22 cellular contexts compared by ENCODE assay signal in the genomic region with DNA sequence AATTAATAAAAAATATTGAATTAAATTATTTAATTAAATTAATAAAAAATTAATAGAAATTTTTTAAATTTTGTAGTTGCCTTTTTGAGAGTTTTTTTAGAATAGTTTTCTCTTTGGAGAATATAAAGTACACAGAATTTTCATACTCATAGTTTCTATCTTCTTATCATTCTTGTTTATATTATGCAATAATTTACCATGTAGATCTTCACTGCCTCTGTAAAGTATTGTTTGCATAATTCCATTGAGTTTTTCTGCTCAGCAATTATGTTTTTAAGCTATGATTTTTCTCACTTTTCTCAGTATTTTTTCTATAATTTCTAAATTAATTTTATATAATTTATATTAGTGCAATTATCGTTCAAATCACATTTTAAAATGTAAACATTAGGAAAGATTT. TPM values are rescaled to one million over a fixed set of nuclear protein-coding genes. Genes with fewer than 3 reads are reported as not detected.
DNase-seq lines count a peak whose midpoint lies in the region; ATAC-seq, FAIRE-seq and TF ChIP-seq lines count a peak whose summit lies in the region.
"Had no signal": no experiment of that assay in that cellular context is flagged by ENCODE, and none has a peak within 500 bp of the region (broad histone marks: within the 10 kb centered on the region; RNA-seq: fewer than 3 reads in every experiment).

No MANE protein-coding gene starts in this region.

- ATAC-seq in HepG2 = no peak
- no peak for ATAC-seq in right lobe of liver
- no peak for ATAC-seq in GM18511 (IDR thresholded peaks at IDR 0.05; ENCODE audit: unreplicated experiment)
- ATAC-seq: GM23338 had no signal

- TF ChIP-seq CTCF in HepG2 (CRISPR knock-in tag; IDR thresholded peaks at IDR 0.05) = no peak
- TF ChIP-seq CTCF in right lobe of liver (IDR thresholded peaks at IDR 0.05) = no peak
- no peak for TF ChIP-seq CTCF in brain microvascular endothelial cell (IDR thresholded peaks at IDR 0.05; ENCODE audit: low read depth, low read length, missing control alignments)

- no peaks in the 10 kb centered on the region for H4K20me1 ChIP-seq in HepG2 (ENCODE audit: insufficient read depth, low read length)

- intact Hi-C loops in HepG2 (cut with micrococcal nuclease; ENCODE audit: unreplicated experiment) (no loop called here), right lobe of liver (cut with DNase I) (no loop called here)

- H3K27ac ChIP-seq in HepG2 (ENCODE audit: extremely low read length, insufficient read depth, low read length) (no peak overlapping the region), right lobe of liver (no peak overlapping the region), substantia nigra (ENCODE audit: low read depth, low read length, poor library complexity, severe bottlenecking) (no peak overlapping the region), brain microvascular endothelial cell (no peak overlapping the region)
- H3K27ac ChIP-seq: HL-60 had no signal

- no peak for TF ChIP-seq RAD21 in HepG2 (CRISPR knock-in tag; IDR thresholded peaks at IDR 0.05)

- no peak overlapping the region for H2AFZ ChIP-seq in HepG2 (ENCODE audit: low read length)
- H2AFZ ChIP-seq: GM23338 had no signal

- TF ChIP-seq EP300 in HepG2 (IDR thresholded peaks at IDR 0.05; ENCODE audit: low read depth in 2 of 2, low read length in 2 of 2) (no peak), HepG2 (CRISPR knock-in tag; IDR thresholded peaks at IDR 0.05; ENCODE audit: borderline replicate concordance) (no peak)

- 2% methylated on average over 1 of the region's 1 CpG for WGBS in HepG2 (ENCODE audit: low lambda C conversion rate)
- 59% methylated on average over 1 of the region's 1 CpG for WGBS in right lobe of liver (ENCODE audit: insufficient coverage, low coverage, low lambda C conversion rate, missing lambda C conversion rate)

- H3K9ac ChIP-seq in HepG2 (ENCODE audit: insufficient read depth, low read depth, low read length) = no peak overlapping the region

- H3K9me3 ChIP-seq in HepG2 (ENCODE audit: low read length) (no peaks in the 10 kb centered on the region), right lobe of liver (no peaks in the 10 kb centered on the region)
- H3K9me3 ChIP-seq: BE2C had no signal

- no peaks in the 10 kb centered on the region for H3K79me2 ChIP-seq in HepG2 (ENCODE audit: insufficient read depth, low read length)

- H3K36me3 ChIP-seq in HepG2 (replicated peaks in 1 of 2; ENCODE audit: control insufficient read depth in 1 of 2, insufficient read depth in 2 of 2, low read length in 2 of 2) (no peaks in the 10 kb centered on the region), right lobe of liver (no peaks in the 10 kb centered on the region), brain microvascular endothelial cell (replicated peaks) (no peaks in the 10 kb centered on the region)
- H3K36me3 ChIP-seq: BE2C had no signal

- no TSS peak for BruUV-seq in HepG2 (replicated peaks; lab: Mats Ljungman, UMichigan)

- H3K27me3 ChIP-seq in HepG2 (ENCODE audit: control insufficient read depth in 1 of 2, insufficient read depth in 2 of 2, low read length in 2 of 2) (peaks cover 0 to 13% of the 10 kb centered on the region in 2 experiments; a peak in 1 of 5 replicates), right lobe of liver (no peaks in the 10 kb centered on the region), brain microvascular endothelial cell (replicated peaks) (no peaks in the 10 kb centered on the region)

- in situ Hi-C loops in HepG2 (cut with HindIII; ENCODE audit: extremely low pct_ligation_motif_present, low pct_unique_long_range_greater_than_20kb) (no loop called here), brain microvascular endothelial cell (cut with HindIII; ENCODE audit: low pct_ligation_motif_present, low sequenced_read_pairs) (no loop called here)

- no peak overlapping the region for H3K4me2 ChIP-seq in HepG2 (ENCODE audit: low read depth, low read length)
- H3K4me2 ChIP-seq: GM23338 had no signal

- CTCF ChIA-PET in HepG2 (lab: Yijun Ruan, JAX; ENCODE audit: low intra/inter-chr PET ratio, low total read pairs) = no interaction called here

- H3K4me1 ChIP-seq in HepG2 (ENCODE audit: insufficient read depth, low read length) (peaks cover 13% of the 10 kb centered on the region), right lobe of liver (no peaks in the 10 kb centered on the region)
- H3K4me1 ChIP-seq: BE2C had no signal

- H3K4me3 ChIP-seq in HepG2 (replicated peaks in 1 of 3; ENCODE audit: insufficient read depth in 1 of 3, low read depth in 2 of 3, low read length in 3 of 3) = no peak overlapping the region
- no peak overlapping the region for H3K4me3 ChIP-seq in right lobe of liver
- H3K4me3 ChIP-seq in brain microvascular endothelial cell (ENCODE audit: low read depth, low read length) = no peak overlapping the region
- H3K4me3 ChIP-seq: GM23338 had no signal

- FAIRE-seq in HepG2 (lab: Jason Lieb, UNC) (no peak), frontal cortex (lab: Jason Lieb, UNC) (peak; percentile 95)
- FAIRE-seq: H54 had no signal

- TF ChIP-seq POLR2A in HepG2 (IDR thresholded peaks at IDR 0.05; ENCODE audit: insufficient read depth in 1 of 2, low read depth in 2 of 2, low read length in 2 of 2) (no peak), right lobe of liver (IDR thresholded peaks at IDR 0.05) (no peak)

- POLR2A ChIA-PET in HepG2 (lab: Yijun Ruan, JAX) = no interaction called here

- DNase-seq in HepG2 (ENCODE audit: low spot score) = no peak
- DNase-seq in right lobe of liver = no peak
- peak; percentile 12 for DNase-seq in amniotic epithelial cell (ENCODE audit: low read depth)
- DNase-seq in frontal cortex (ENCODE audit: low spot score in 2 of 2) = no peak
- DNase-seq in substantia nigra (lab: John Stamatoyannopoulos, UW) = no peak
- no peak for DNase-seq in activated CD4-positive, CD25-positive, alpha-beta regulatory T cell (lab: John Stamatoyannopoulos, UW)
- no peak for DNase-seq in brain microvascular endothelial cell
- DNase-seq: 8988T; ACHN; BE2C; C1 segment of cervical spinal cord; CD8-positive, alpha-beta memory T cell; COR-L47; DMS53; DND-41; EL; HCEC 1CT; IMR-90 had no signal

TF ChIP-seq in HepG2, 621 proteins besides CTCF, POLR2A, EP300 and RAD21:
- peak; percentile 62; the same call in 1 of the 2 replicates for TF ChIP-seq CEBPB (IDR thresholded peaks at IDR 0.05; ENCODE audit: borderline replicate concordance, low read depth, low read length)
- no peak for TF ChIP-seq RXRA (CRISPR knock-in tag; IDR thresholded peaks at IDR 0.05)
TF ChIP-seq in HepG2: peak in this region for 1.

RNA-seq across cellular contexts. Expression of a gene that starts 50.6 kb away (rescaled TPM):
- total RNA-seq in HepG2 (2016; rRNA removed; fragmentation: Illumina TruSeq; extraction: Trizol) = 216 and 230 TPM in 2 replicates
- 92.0 and 105 TPM in 2 replicates for total RNA-seq in HepG2 (2016; cell fraction: cytosol; rRNA removed; fragmentation: Illumina TruSeq; extraction: Trizol; ENCODE audit: low read depth)
- total RNA-seq in HepG2 (2016; cell fraction: insoluble cytoplasmic fraction; rRNA removed; fragmentation: Illumina TruSeq; extraction: Trizol) = 222 and 225 TPM in 2 replicates
- total RNA-seq in HepG2 (2016; cell fraction: membrane; rRNA removed; fragmentation: Illumina TruSeq; extraction: Trizol) = 260 and 273 TPM in 2 replicates
- 197 and 215 TPM in 2 replicates for total RNA-seq in HepG2 (2016; cell fraction: nucleus; rRNA removed; fragmentation: Illumina TruSeq; extraction: Trizol)
- 559 and 589 TPM in 2 replicates for polyA plus RNA-seq in HepG2 (2011; rRNA removed)
- polyA plus RNA-seq in HepG2 (2011; cell fraction: cytosol; rRNA removed) = 516 and 523 TPM in 2 replicates
- polyA plus RNA-seq in HepG2 (2011; cell fraction: nucleus; rRNA removed) = 726 and 748 TPM in 2 replicates
- polyA plus RNA-seq in HepG2 (2012) = 375 and 450 TPM in 2 replicates
- polyA plus RNA-seq in HepG2 (2016; cell fraction: cytosol; fragmentation: Illumina TruSeq; extraction: Trizol; ENCODE audit: low read depth) = 179 and 202 TPM in 2 replicates
- 319 and 338 TPM in 2 replicates for polyA plus RNA-seq in HepG2 (2016; cell fraction: insoluble cytoplasmic fraction; fragmentation: Illumina TruSeq; extraction: Trizol; ENCODE audit: low read depth)
- 363 and 438 TPM in 2 replicates for polyA plus RNA-seq in HepG2 (2016; cell fraction: membrane; fragmentation: Illumina TruSeq; extraction: Trizol; ENCODE audit: low read depth)
- polyA plus RNA-seq in HepG2 (2016; cell fraction: nucleus; fragmentation: Illumina TruSeq; extraction: Trizol; ENCODE audit: insufficient read depth, low read depth) = 462 and 464 TPM in 2 replicates
- 284 and 598 TPM in 2 replicates for polyA minus RNA-seq in HepG2 (2011; rRNA and poly(A)+ RNA removed; ENCODE audit: low replicate concordance)
- polyA minus RNA-seq in HepG2 (2011; cell fraction: cytosol; rRNA and poly(A)+ RNA removed) = 252 and 275 TPM in 2 replicates
- polyA minus RNA-seq in HepG2 (2011; cell fraction: nucleus; rRNA and poly(A)+ RNA removed) = 335 and 404 TPM in 2 replicates
- total RNA-seq in right lobe of liver = 10 to 100 TPM; 64.3 to 80.1 (median 72.3) TPM
- 28.9 TPM for total RNA-seq in frontal cortex
